Comparison of ENCODE assay signal across 8 cellular contexts in genomic region chr6:134640975-134641429, GRCh38.
DNase-seq lines count a peak whose midpoint lies in the region; ATAC-seq and TF ChIP-seq lines count a peak whose summit lies in the region.

No MANE protein-coding gene starts in this region.

- H3K27ac ChIP-seq in angular gyrus (ENCODE audit: low read depth, low read length) (peak overlapping the region; percentile 49), right atrium auricular region (no peak overlapping the region)

- TF ChIP-seq CTCF in GM06990 (IDR thresholded peaks at IDR 0.05; ENCODE audit: insufficient read depth, low read length, poor library complexity, severe bottlenecking) = peak; percentile 83
- peak; percentile 88 to 96 for TF ChIP-seq CTCF in right atrium auricular region (IDR thresholded peaks at IDR 0.05)

- H3K27me3 ChIP-seq in GM06990 (replicated peaks; ENCODE audit: control insufficient read depth, insufficient read depth, low read length) = no peaks in the 10 kb centered on the region
- no peaks in the 10 kb centered on the region for H3K27me3 ChIP-seq in right atrium auricular region

- H3K4me1 ChIP-seq in right atrium auricular region = peaks cover 0 to 8% of the 10 kb centered on the region in 2 donors

- H3K4me3 ChIP-seq in GM06990 (replicated peaks; ENCODE audit: low read depth, low read length) = no peak overlapping the region
- H3K4me3 ChIP-seq in right atrium auricular region = no peak overlapping the region

- POLR2A ChIA-PET in HEK293T (lab: Yijun Ruan, JAX) = interaction anchor here (1.5 kb wide), 1 partner anchor 182 kb away, joined by 5 read pairs; no protein-coding TSS in a partner anchor

- H3K9me3 ChIP-seq in right atrium auricular region = no peaks in the 10 kb centered on the region

- H3K36me3 ChIP-seq in GM06990 (ENCODE audit: control insufficient read depth, insufficient read depth, low read length) = no peaks in the 10 kb centered on the region
- H3K36me3 ChIP-seq in right atrium auricular region = no peaks in the 10 kb centered on the region

- ATAC-seq in sciatic nerve (peak; percentile 90), GM21360 (IDR thresholded peaks at IDR 0.05; ENCODE audit: unreplicated experiment) (no peak)

- intact Hi-C loops in sciatic nerve (cut with DNase I) = loop anchor here (5.0 kb wide), 1 partner anchor 469 kb away; no protein-coding TSS in a partner anchor

- CTCF ChIA-PET in HEK293T (lab: Yijun Ruan, JAX) = interaction anchor here (0.7 to 1.7 kb wide), 13 partner anchors 11 to 467 kb away, joined by 3 to 11 read pairs (median 5); no protein-coding TSS in a partner anchor

- peak; percentile 15 for DNase-seq in GM06990 (ENCODE audit: extremely low read depth, insufficient read length)
- DNase-seq in HEK293T (ENCODE audit: extremely low spot score) = peak; percentile 76
- DNase-seq in NCI-H1048 (lab: John Stamatoyannopoulos, UW) = peak; percentile 10
- DNase-seq in T-helper 1 cell = peak; percentile 31 to 80 (median 62)
- DNase-seq in right atrium auricular region (ENCODE audit: low spot score) = peak; percentile 96
- DNase-seq in sciatic nerve (ENCODE audit: low spot score) = peak; percentile 85

TF ChIP-seq in HEK293T, 16 proteins besides CTCF, POLR2A, EP300 and RAD21:
- TF ChIP-seq PKNOX1 (IDR thresholded peaks at IDR 0.05) = no peak; the same call in 1 of the 2 replicates
- TF ChIP-seq TARDBP (IDR thresholded peaks at IDR 0.05) = no peak
- TF ChIP-seq BHLHE40 (IDR thresholded peaks at IDR 0.05; ENCODE audit: borderline replicate concordance) = no peak
- no peak for TF ChIP-seq L3MBTL2 (conservative IDR thresholded peaks at IDR 0.05)
- TF ChIP-seq ZNF384 (IDR thresholded peaks at IDR 0.05) = no peak
- TF ChIP-seq FOXK2 (IDR thresholded peaks at IDR 0.05) = no peak
- no peak for TF ChIP-seq NFRKB (IDR thresholded peaks at IDR 0.05)
- TF ChIP-seq HDGF (IDR thresholded peaks at IDR 0.05; ENCODE audit: borderline replicate concordance) = no peak
- TF ChIP-seq FOXA1 (IDR thresholded peaks at IDR 0.05) = no peak
- TF ChIP-seq FOXM1 (IDR thresholded peaks at IDR 0.05; ENCODE audit: borderline replicate concordance) = no peak
- TF ChIP-seq ELF4 (IDR thresholded peaks at IDR 0.05) = no peak
- no peak for TF ChIP-seq SP1 (IDR thresholded peaks at IDR 0.05)
- TF ChIP-seq SUZ12 (IDR thresholded peaks at IDR 0.05) = no peak
- TF ChIP-seq ARNT (IDR thresholded peaks at IDR 0.05) = no peak

Comparison
In these comparisons a context has a peak if more than half of its experiments do, and no peak if none do; other contexts are left out.
1. DNase-seq: peak in every context shown above with its lines; median percentile 96 in right atrium auricular region; 85 in sciatic nerve; 76 in HEK293T; 62 in T-helper 1 cell; 15 in GM06990; 10 in NCI-H1048.